Comparison of ENCODE assay signal across 8 cellular contexts in genomic region chr5:147455321-147455720, GRCh38. TPM values are rescaled to one million over a fixed set of nuclear protein-coding genes. Genes with fewer than 3 reads are reported as not detected.
DNase-seq lines count a peak whose midpoint lies in the region; ATAC-seq and TF ChIP-seq lines count a peak whose summit lies in the region.
"Had no signal": no experiment of that assay in that cellular context is flagged by ENCODE, and none has a peak within 500 bp of the region (broad histone marks: within the 10 kb centered on the region; RNA-seq: fewer than 3 reads in every experiment).

No MANE protein-coding gene starts in this region.

- POLR2A ChIA-PET in activated CD8-positive, alpha-beta T cell treated with anti-CD3 and anti-CD28 coated beads for 36 hours (lab: Charles Lee), result no interaction called here

- CTCF ChIA-PET in activated CD8-positive, alpha-beta T cell treated with anti-CD3 and anti-CD28 coated beads for 36 hours (lab: Charles Lee), result interaction anchor here (0.5 to 1.5 kb wide), 2 partner anchors 19 to 192 kb away, joined by 3 to 5 read pairs; no protein-coding TSS in a partner anchor

- peaks cover 57% of the 10 kb centered on the region for H3K27me3 Mint-ChIP-seq in activated CD8-positive, alpha-beta T cell treated with anti-CD3 and anti-CD28 coated beads for 36 hours

- TF ChIP-seq EP300 in suprapubic skin (IDR thresholded peaks at IDR 0.05), result no peak

- 19% methylated on average over 3 of the region's 3 CpGs for WGBS in suprapubic skin

- peaks cover 43% of the 10 kb centered on the region for H3K4me1 ChIP-seq in suprapubic skin

- intact Hi-C loops in activated CD8-positive, alpha-beta T cell treated with anti-CD3 and anti-CD28 coated beads for 36 hours (cut with micrococcal nuclease), result loop anchor here (5.0 kb wide), 1 partner anchor 122 kb away; no protein-coding TSS in a partner anchor

- H3K27ac ChIP-seq in suprapubic skin, result peak overlapping the region; percentile 88

- DNase-seq in NCI-H1048 (lab: John Stamatoyannopoulos, UW) (peak; percentile 69), fibroblast of peridontal ligament (ENCODE audit: extremely low read depth) (peak; percentile 95), suprapubic skin (ENCODE audit: low spot score in 2 of 2) (no peak), germinal center (ENCODE audit: low spot score) (no peak)
- no peak for DNase-seq in activated CD8-positive, alpha-beta T cell treated with anti-CD3 and anti-CD28 coated beads for 36 hours
- DNase-seq: left cardiac atrium had no signal

- no peak for TF ChIP-seq POLR2A in suprapubic skin (IDR thresholded peaks at IDR 0.05)

- H3K36me3 Mint-ChIP-seq in activated CD8-positive, alpha-beta T cell treated with anti-CD3 and anti-CD28 coated beads for 36 hours (ENCODE audit: low read depth), result no peaks in the 10 kb centered on the region

- no peak overlapping the region for H3K27ac Mint-ChIP-seq in activated CD8-positive, alpha-beta T cell treated with anti-CD3 and anti-CD28 coated beads for 36 hours

- peaks cover 6% of the 10 kb centered on the region for H3K27me3 ChIP-seq in suprapubic skin

- no peak overlapping the region for H3K4me3 Mint-ChIP-seq in activated CD8-positive, alpha-beta T cell treated with anti-CD3 and anti-CD28 coated beads for 36 hours

- H3K4me1 Mint-ChIP-seq in activated CD8-positive, alpha-beta T cell treated with anti-CD3 and anti-CD28 coated beads for 36 hours (ENCODE audit: low read depth), result peaks cover 9% of the 10 kb centered on the region

- H3K4me3 ChIP-seq in suprapubic skin, result peak overlapping the region; percentile 75

- no peak for TF ChIP-seq CTCF in suprapubic skin (IDR thresholded peaks at IDR 0.05)
- no peak for TF ChIP-seq CTCF in activated CD8-positive, alpha-beta T cell treated with anti-CD3 and anti-CD28 coated beads for 36 hours (IDR thresholded peaks at IDR 0.05)

- H3K36me3 ChIP-seq in suprapubic skin, result no peaks in the 10 kb centered on the region

- H3K9me3 ChIP-seq in suprapubic skin, result no peaks in the 10 kb centered on the region

- no peaks in the 10 kb centered on the region for H3K9me3 Mint-ChIP-seq in activated CD8-positive, alpha-beta T cell treated with anti-CD3 and anti-CD28 coated beads for 36 hours

- peak; percentile 42 for ATAC-seq in GM19395 (IDR thresholded peaks at IDR 0.05; ENCODE audit: unreplicated experiment)
- ATAC-seq in activated CD8-positive, alpha-beta T cell treated with anti-CD3 and anti-CD28 coated beads for 36 hours, result no peak
- no peak for ATAC-seq in HG03095 (IDR thresholded peaks at IDR 0.05; ENCODE audit: unreplicated experiment)

RNA-seq across cellular contexts. Expression of gene DPYSL3, which starts 54.5 kb away (rescaled TPM):
- total RNA-seq in suprapubic skin, result 10 to 100 TPM; 12.0 to 22.2 (median 16.6) TPM
- total RNA-seq in activated CD8-positive, alpha-beta T cell treated with anti-CD3 and anti-CD28 coated beads for 36 hours, result under 1 TPM; 0.13 to 0.38 TPM

Comparison
In these comparisons a context has a peak if more than half of its experiments do, and no peak if none do; other contexts are left out.
1. DNase-seq: peak in NCI-H1048 (single experiment) and fibroblast of peridontal ligament (single experiment); none in suprapubic skin (0 of 2), activated CD8-positive, alpha-beta T cell treated with anti-CD3 and anti-CD28 coated beads for 36 hours (single experiment) and germinal center (single experiment).
2. RNA of gene DPYSL3, which starts 54.5 kb away (total RNA-seq): 12.0 to 22.2 TPM in suprapubic skin; 0.13 to 0.38 TPM in activated CD8-positive, alpha-beta T cell treated with anti-CD3 and anti-CD28 coated beads for 36 hours; every median in the first group is over 4 times any median in the second.